8 cellular contexts compared by ENCODE assay signal in the genomic region with DNA sequence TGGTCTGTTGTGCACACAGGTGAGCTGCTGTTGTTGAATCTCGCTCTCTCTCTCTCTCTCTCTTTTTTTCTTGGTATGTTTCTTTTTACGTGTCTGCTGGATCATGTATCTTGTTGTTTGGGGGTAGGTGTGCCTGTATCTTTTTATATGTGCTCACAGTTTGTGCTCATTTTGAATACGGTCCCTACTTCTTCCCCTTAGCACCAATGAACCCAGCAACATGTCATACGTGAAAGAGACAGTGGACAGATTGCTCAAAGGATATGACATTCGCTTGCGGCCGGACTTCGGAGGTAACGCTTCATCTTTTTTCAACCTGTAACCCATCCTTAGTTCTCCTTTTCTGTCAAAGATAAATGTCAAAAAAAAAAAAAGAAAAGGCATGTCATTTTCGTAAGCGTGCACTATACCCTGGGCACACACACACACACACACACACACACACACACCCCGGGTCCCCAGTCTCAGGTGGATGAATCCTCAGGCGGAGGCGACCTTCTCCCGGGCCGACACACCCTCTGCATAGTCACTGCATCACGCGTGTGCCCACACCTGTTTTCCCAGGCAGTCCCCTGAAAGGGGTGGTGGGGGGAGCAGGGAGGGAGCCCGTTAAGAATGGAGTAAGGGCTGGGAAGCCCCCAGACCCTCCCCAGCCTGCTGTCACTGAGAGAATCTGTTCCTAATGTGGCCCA. TPM values are rescaled to one million over a fixed set of nuclear protein-coding genes. Genes with fewer than 3 reads are reported as not detected.
A peak's percentile ranks its signal among the peaks of the same experiment; 100 is the strongest.
DNase-seq lines count a peak whose midpoint lies in the region; ATAC-seq and TF ChIP-seq lines count a peak whose summit lies in the region.

No MANE protein-coding gene starts in this region.

- TF ChIP-seq CTCF in BE2C (IDR thresholded peaks at IDR 0.05; ENCODE audit: low read depth, low read length) (no peak), HEK293 (tag by site-specific recombination; IDR thresholded peaks at IDR 0.05) (no peak), left ventricle myocardium inferior (IDR thresholded peaks at IDR 0.05; ENCODE audit: borderline replicate concordance) (no peak), testis (IDR thresholded peaks at IDR 0.05) (no peak)

- no peak for DNase-seq in BE2C
- no peak for DNase-seq in left ventricle myocardium inferior
- DNase-seq in sciatic nerve (ENCODE audit: low spot score) = no peak
- DNase-seq in testis = no peak
- no peak for DNase-seq in MV-4-11 (lab: John Stamatoyannopoulos, UW)

- no peaks in the 10 kb centered on the region for H3K36me3 Mint-ChIP-seq in activated T-helper 17 cell treated with anti-CD3 and anti-CD28 coated beads, Interleukin-2, amount 50 U/mL, for 72 hours (ENCODE audit: low read depth)

- no peaks in the 10 kb centered on the region for H3K27me3 ChIP-seq in BE2C
- H3K27me3 ChIP-seq in left ventricle myocardium inferior (ENCODE audit: low read depth) = peaks cover 35% of the 10 kb centered on the region
- H3K27me3 ChIP-seq in testis = no peaks in the 10 kb centered on the region

- H3K27ac ChIP-seq in HEK293 (ENCODE audit: extremely low read depth, low read depth, low read length) (no peak overlapping the region), left ventricle myocardium inferior (replicated peaks) (peak overlapping the region; percentile 65), testis (no peak overlapping the region)

- H3K4me1 ChIP-seq in BE2C (peaks cover 9% of the 10 kb centered on the region), HEK293 (ENCODE audit: control insufficient read depth, insufficient read depth, low read length) (no peaks in the 10 kb centered on the region), left ventricle myocardium inferior (peaks cover 17% of the 10 kb centered on the region), testis (peaks cover 7% of the 10 kb centered on the region)

- H3K4me3 Mint-ChIP-seq in activated T-helper 17 cell treated with anti-CD3 and anti-CD28 coated beads, Interleukin-2, amount 50 U/mL, for 72 hours = peak overlapping the region; percentile 70

- WGBS in testis, 2 donors = 0 to 3% methylated on average over 8 to 18 of the region's 19 CpGs

- intact Hi-C loops in left ventricle myocardium inferior (cut with micrococcal nuclease) (no loop called here), sciatic nerve (cut with DNase I) (no loop called here), testis (cut with DNase I; ENCODE audit: low total_unique reads) (no loop called here)

- ATAC-seq in activated T-helper 17 cell treated with anti-CD3 and anti-CD28 coated beads, Interleukin-2, amount 50 U/mL, for 72 hours (replicated peaks) = peak; percentile 45
- peak; percentile 10 for ATAC-seq in sciatic nerve
- ATAC-seq in HG03095 (IDR thresholded peaks at IDR 0.05; ENCODE audit: unreplicated experiment) = no peak

- H3K27me3 Mint-ChIP-seq in activated T-helper 17 cell treated with anti-CD3 and anti-CD28 coated beads, Interleukin-2, amount 50 U/mL, for 72 hours = peaks cover 45% of the 10 kb centered on the region

- H3K9me3 ChIP-seq in BE2C (no peaks in the 10 kb centered on the region), HEK293 (ENCODE audit: control insufficient read depth, insufficient read depth, low read depth, low read length) (no peaks in the 10 kb centered on the region), left ventricle myocardium inferior (replicated peaks) (no peaks in the 10 kb centered on the region), testis (no peaks in the 10 kb centered on the region)

- H3K9me3 Mint-ChIP-seq in activated T-helper 17 cell treated with anti-CD3 and anti-CD28 coated beads, Interleukin-2, amount 50 U/mL, for 72 hours = no peaks in the 10 kb centered on the region

- POLR2A ChIA-PET in HEK293 (lab: Yijun Ruan, JAX) = no interaction called here

- no peak overlapping the region for H3K27ac Mint-ChIP-seq in activated T-helper 17 cell treated with anti-CD3 and anti-CD28 coated beads, Interleukin-2, amount 50 U/mL, for 72 hours

- no peak for TF ChIP-seq POLR2A in testis (IDR thresholded peaks at IDR 0.05)

- peaks cover 11% of the 10 kb centered on the region for H3K4me1 Mint-ChIP-seq in activated T-helper 17 cell treated with anti-CD3 and anti-CD28 coated beads, Interleukin-2, amount 50 U/mL, for 72 hours

- CTCF ChIA-PET in HEK293 (lab: Yijun Ruan, JAX) = interaction anchor here (0.6 to 0.8 kb wide), 2 partner anchors 100 to 187 kb away, joined by 3 read pairs; no protein-coding TSS in a partner anchor

- H3K36me3 ChIP-seq in BE2C (no peaks in the 10 kb centered on the region), HEK293 (ENCODE audit: control insufficient read depth in 2 of 2, insufficient read depth in 1 of 2, low read length in 2 of 2) (no peaks in the 10 kb centered on the region), left ventricle myocardium inferior (no peaks in the 10 kb centered on the region), testis (ENCODE audit: low read depth, missing control alignments) (no peaks in the 10 kb centered on the region)

- H3K4me3 ChIP-seq in BE2C (ENCODE audit: low read depth, low read length) (peak overlapping the region; percentile 89), HEK293 (ENCODE audit: low read depth, low read length) (peak overlapping the region; percentile 50), left ventricle myocardium inferior (peak overlapping the region; percentile 68), testis (peak overlapping the region in 1 of 2 donors; percentile 43)

TF ChIP-seq in HEK293, 187 proteins besides CTCF, POLR2A, EP300 and RAD21:
- no peak for TF ChIP-seq ZNF48 (tag by site-specific recombination; IDR thresholded peaks at IDR 0.05)
- no peak for TF ChIP-seq KLF16 (tag by site-specific recombination; IDR thresholded peaks at IDR 0.05)
- no peak for TF ChIP-seq SP7 (tag by site-specific recombination; IDR thresholded peaks at IDR 0.05)
- no peak for TF ChIP-seq ZBTB1 (tag by site-specific recombination; IDR thresholded peaks at IDR 0.05)
- no peak for TF ChIP-seq ZNF658 (tag by site-specific recombination; IDR thresholded peaks at IDR 0.05)
- TF ChIP-seq OVOL3 (tag by site-specific recombination; IDR thresholded peaks at IDR 0.05) = no peak
- TF ChIP-seq, protein P1, sequence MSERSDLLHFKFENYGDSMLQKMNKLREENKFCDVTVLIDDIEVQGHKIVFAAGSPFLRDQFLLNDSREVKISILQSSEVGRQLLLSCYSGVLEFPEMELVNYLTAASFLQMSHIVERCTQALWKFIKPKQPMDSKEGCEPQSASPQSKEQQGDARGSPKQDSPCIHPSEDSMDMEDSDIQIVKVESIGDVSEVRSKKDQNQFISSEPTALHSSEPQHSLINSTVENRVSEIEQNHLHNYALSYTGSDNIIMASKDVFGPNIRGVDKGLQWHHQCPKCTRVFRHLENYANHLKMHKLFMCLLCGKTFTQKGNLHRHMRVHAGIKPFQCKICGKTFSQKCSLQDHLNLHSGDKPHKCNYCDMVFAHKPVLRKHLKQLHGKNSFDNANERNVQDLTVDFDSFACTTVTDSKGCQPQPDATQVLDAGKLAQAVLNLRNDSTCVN (tag by site-specific recombination; optimal IDR thresholded peaks at IDR 0.05) = no peak
- TF ChIP-seq, protein P2, sequence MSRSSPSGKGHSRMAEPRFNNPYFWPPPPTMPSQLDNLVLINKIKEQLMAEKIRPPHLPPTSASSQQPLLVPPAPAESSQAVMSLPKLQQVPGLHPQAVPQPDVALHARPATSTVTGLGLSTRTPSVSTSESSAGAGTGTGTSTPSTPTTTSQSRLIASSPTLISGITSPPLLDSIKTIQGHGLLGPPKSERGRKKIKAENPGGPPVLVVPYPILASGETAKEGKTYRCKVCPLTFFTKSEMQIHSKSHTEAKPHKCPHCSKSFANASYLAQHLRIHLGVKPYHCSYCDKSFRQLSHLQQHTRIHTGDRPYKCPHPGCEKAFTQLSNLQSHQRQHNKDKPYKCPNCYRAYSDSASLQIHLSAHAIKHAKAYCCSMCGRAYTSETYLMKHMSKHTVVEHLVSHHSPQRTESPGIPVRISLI (tag by site-specific recombination; IDR thresholded peaks at IDR 0.05) = no peak
- no peak for TF ChIP-seq ZNF660 (tag by site-specific recombination; IDR thresholded peaks at IDR 0.05)
- no peak for TF ChIP-seq ZNF146 (tag by site-specific recombination; IDR thresholded peaks at IDR 0.05)
- no peak for TF ChIP-seq ZNF830 (tag by site-specific recombination; IDR thresholded peaks at IDR 0.05; ENCODE audit: low read depth)

RNA-seq across cellular contexts. Expression of a gene that starts 0.5 kb away (rescaled TPM):
- 7.2 TPM for polyA plus RNA-seq in BE2C (2012; ENCODE audit: insufficient read depth, insufficient read length, low read depth)
- not detected for total RNA-seq in activated T-helper 17 cell treated with anti-CD3 and anti-CD28 coated beads, Interleukin-2, amount 50 U/mL, for 72 hours
- total RNA-seq in left ventricle myocardium inferior = 4.0 TPM
- not detected for total RNA-seq in sciatic nerve
- total RNA-seq in testis = under 1 TPM; 0.50 to 0.87 TPM
- not detected for polyA plus RNA-seq in testis (ENCODE audit: insufficient read depth, low read depth, low replicate concordance)

RNA-seq across cellular contexts. Expression of a gene that starts 38.5 kb away (rescaled TPM):
- 17.5 TPM for polyA plus RNA-seq in BE2C (2012; ENCODE audit: insufficient read depth, insufficient read length, low read depth)
- not detected for total RNA-seq in activated T-helper 17 cell treated with anti-CD3 and anti-CD28 coated beads, Interleukin-2, amount 50 U/mL, for 72 hours
- 33.7 TPM for total RNA-seq in left ventricle myocardium inferior
- not detected for total RNA-seq in sciatic nerve
- under 1 TPM; 0.25 to 0.94 TPM for total RNA-seq in testis
- polyA plus RNA-seq in testis (ENCODE audit: insufficient read depth, low read depth, low replicate concordance) = 3.5 TPM

Comparison
In these comparisons a context has a peak if more than half of its experiments do, and no peak if none do; other contexts are left out.
1. RNA of a gene that starts 38.5 kb away (total RNA-seq): 33.7 TPM in left ventricle myocardium inferior (single experiment); 0.25 to 0.94 TPM in testis, not detected in activated T-helper 17 cell treated with anti-CD3 and anti-CD28 coated beads, Interleukin-2, amount 50 U/mL, for 72 hours and not detected in sciatic nerve (single experiment); every median in the first group is over 10 times any median in the second.